In genomic region chr17:28896884-28897768, GRCh38 we compare ENCODE assay signal across 8 cellular contexts. TPM values are rescaled to one million over a fixed set of nuclear protein-coding genes. Genes with fewer than 3 reads are reported as not detected.
A peak's percentile ranks its signal among the peaks of the same experiment; 100 is the strongest.
DNase-seq lines count a peak whose midpoint lies in the region; ATAC-seq, FAIRE-seq and TF ChIP-seq lines count a peak whose summit lies in the region.

Gene FLOT2 (minus strand): TSS chr17:28897733. CDS start chr17:28897574, 159 bp downstream.

- H3K27me3 ChIP-seq in BLaER1 (no peaks in the 10 kb centered on the region), HAP-1 (ENCODE audit: low read depth) (no peaks in the 10 kb centered on the region), H1 (replicated peaks in 1 of 4; ENCODE audit: control insufficient read depth in 3 of 4, extremely low read depth in 1 of 4, insufficient read depth in 3 of 4, low read length in 3 of 4) (no peaks in the 10 kb centered on the region)

- H3K23me2 ChIP-seq in H1 (ENCODE audit: low read depth, low read length): peaks cover 6% of the 10 kb centered on the region; the same call in 1 of the 2 replicates

- H3K27ac ChIP-seq in BLaER1: peak within 1 kb of the TSS; percentile 85
- peak within 1 kb of the TSS; percentile 68; the same call in 1 of the 2 replicates for H3K27ac ChIP-seq in H1 (ENCODE audit: low read depth, low read length)

- peaks cover 25% of the 10 kb centered on the region for H3K4me1 Mint-ChIP-seq in mesothelial cell of epicardium

- no peaks in the 10 kb centered on the region for H3K27me3 Mint-ChIP-seq in mesothelial cell of epicardium (ENCODE audit: low read depth)

- TF ChIP-seq POLR2A in H1 (IDR thresholded peaks at IDR 0.05; ENCODE audit: control extremely low read depth in 1 of 2, low read depth in 2 of 2, low read length in 2 of 2): peak; percentile 56 to 75; a peak in 2 of 3 replicates

- peak within 1 kb of the TSS; percentile 98 for H3K18ac ChIP-seq in H1 (ENCODE audit: extremely low read depth, low read length)

- H2BK12ac ChIP-seq in H1 (ENCODE audit: low read depth, low read length): no peak within 1 kb of the TSS

- POLR2A ChIA-PET in H1 (lab: Charles Lee; ENCODE audit: partially characterized antibody): interaction anchor here (0.5 to 5.2 kb wide), 31 partner anchors 10 to 186 kb away, joined by 3 to 51 read pairs (median 5); partner anchors contain the start of genes FAM222B, PHF12, PROCA1 and RPL23A

- H3K79me1 ChIP-seq in H1 (ENCODE audit: low read depth, low read length): peaks cover 11% of the 10 kb centered on the region

- H3K9me3 ChIP-seq in BLaER1: no peaks in the 10 kb centered on the region
- no peaks in the 10 kb centered on the region for H3K9me3 ChIP-seq in HAP-1
- H3K9me3 ChIP-seq in H1 (ENCODE audit: insufficient read depth in 2 of 2, low read depth in 1 of 2, low read length in 1 of 2): no peaks in the 10 kb centered on the region

- H3K9ac ChIP-seq in BLaER1 (peak within 1 kb of the TSS; percentile 86), H1 (replicated peaks in 1 of 4; ENCODE audit: extremely low read depth in 1 of 4, low read depth in 3 of 4, low read length in 3 of 4) (peak within 1 kb of the TSS; percentile 42 to 85 (median 72))

- 0 out of 2 replicates have a peak within 1 kb of the TSS, but pooled peaks have one; percentile 29 for H2BK15ac ChIP-seq in H1 (ENCODE audit: low read length)

- peak within 1 kb of the TSS; percentile 87 for H3K4me3 Mint-ChIP-seq in mesothelial cell of epicardium

- peak within 1 kb of the TSS; percentile 92 for H3K27ac Mint-ChIP-seq in mesothelial cell of epicardium

- no peak for FAIRE-seq in H1 (lab: Jason Lieb, UNC)

- H3K4ac ChIP-seq in H1 (replicated peaks; ENCODE audit: insufficient read length, low read depth, low read length): no peak within 1 kb of the TSS

- no peak; a peak in 1 of 3 replicates for TF ChIP-seq EP300 in H1 (IDR thresholded peaks at IDR 0.05; ENCODE audit: borderline replicate concordance in 1 of 2, low read depth in 2 of 2, low read length in 2 of 2)

- WGBS in H1 (ENCODE audit: extremely low coverage in 1 of 2, insufficient coverage in 1 of 2, insufficient read length in 1 of 2, insufficient replicate concordance in 2 of 2, low coverage in 1 of 2, low lambda C conversion rate in 2 of 2, missing lambda C conversion rate in 1 of 2), 2 experiments: 2% methylated on average over 24 of the region's 73 CpGs; no CpG with 5 or more reads in 1 of the 2 experiments

- H3K14ac ChIP-seq in H1 (ENCODE audit: insufficient read length): no peak within 1 kb of the TSS

- H3K9me3 Mint-ChIP-seq in mesothelial cell of epicardium: no peaks in the 10 kb centered on the region

- DNase-seq in HAP-1 (ENCODE audit: low spot score in 2 of 2) (peak; percentile 65 to 83), NCI-H748 treated with DMSO at 0.1 percent for 48 hours (lab: John Stamatoyannopoulos, UW) (peak; percentile 62), H1 (ENCODE audit: low read depth in 1 of 2, low spot score in 2 of 2) (peak; percentile 38 to 83), mesothelial cell of epicardium (ENCODE audit: low spot score in 2 of 2, unreplicated experiment in 2 of 2) (peak; percentile 46 to 65)
- DNase-seq in activated CD8-positive, alpha-beta memory T cell treated with anti-CD3 and anti-CD28 coated beads for 4 hours (ENCODE audit: low read depth in 2 of 2): peak; percentile 28 to 31
- DNase-seq in stimulated activated CD8-positive, alpha-beta memory T cell treated with anti-CD3 and anti-CD28 coated beads, Interleukin-2, amount 100 ng/mL, for 48 hours (ENCODE audit: low read depth in 2 of 2): peak; percentile 50 to 52

- H3K36me3 ChIP-seq in BLaER1: 0 out of 2 replicates have a peak, but pooled peaks cover 16% of the 10 kb centered on the region
- H3K36me3 ChIP-seq in HAP-1 (replicated peaks): peaks cover 24% of the 10 kb centered on the region
- H3K36me3 ChIP-seq in H1 (ENCODE audit: control insufficient read depth in 2 of 4, insufficient read depth in 4 of 4, low read length in 3 of 4): no peaks in the 10 kb centered on the region; a peak in 1 of 8 replicates

- peak within 1 kb of the TSS; percentile 61 for H4K91ac ChIP-seq in H1 (replicated peaks; ENCODE audit: insufficient read length, low read length)

- peak within 1 kb of the TSS; percentile 61 for H4K5ac ChIP-seq in H1 (ENCODE audit: insufficient read length, low read depth, low read length)

- peak within 1 kb of the TSS; percentile 87; the same call in 1 of the 2 replicates for H2BK5ac ChIP-seq in H1 (ENCODE audit: low read depth, low read length)

- peak within 1 kb of the TSS; percentile 94 for H4K8ac ChIP-seq in H1 (ENCODE audit: extremely low read depth, insufficient read depth, low read length)

- no peak within 1 kb of the TSS for H2BK20ac ChIP-seq in H1 (ENCODE audit: low read length)

- H4K20me1 ChIP-seq in BLaER1 (peaks cover 11% of the 10 kb centered on the region; the same call in 1 of the 2 replicates), H1 (replicated peaks in 1 of 2; ENCODE audit: control insufficient read depth in 1 of 2, insufficient read depth in 2 of 2, low read length in 2 of 2) (peaks cover 0 to 2% of the 10 kb centered on the region in 2 experiments)

- H3K36me3 Mint-ChIP-seq in mesothelial cell of epicardium: peaks cover 3% of the 10 kb centered on the region

- in situ Hi-C loops in HAP-1 (cut with MboI; ENCODE audit: low sequenced_read_pairs): loop anchor here (5.0 kb wide), 1 partner anchor 50 kb away; no protein-coding TSS in a partner anchor

- H3K4me3 ChIP-seq in BLaER1 (peak within 1 kb of the TSS; percentile 79), HAP-1 (peak within 1 kb of the TSS; percentile 95), H1 (ENCODE audit: extremely low read depth in 1 of 4, insufficient read depth in 2 of 4, low read depth in 3 of 4, low read length in 4 of 4) (peak within 1 kb of the TSS; percentile 79 to 94 (median 89))

- H3K4me1 ChIP-seq in BLaER1: peaks cover 79% of the 10 kb centered on the region
- peaks cover 17% of the 10 kb centered on the region for H3K4me1 ChIP-seq in HAP-1
- H3K4me1 ChIP-seq in H1 (replicated peaks in 1 of 4; ENCODE audit: control insufficient read depth in 3 of 4, insufficient read depth in 4 of 4, low read length in 3 of 4): peaks cover 2 to 18% (median 8%) of the 10 kb centered on the region in 4 experiments

- CTCF ChIA-PET in H1 (lab: Charles Lee; ENCODE audit: partially characterized antibody): interaction anchor here (0.8 to 7.3 kb wide), 18 partner anchors 10 to 348 kb away, joined by 3 to 47 read pairs (median 7); partner anchors contain the start of genes NEK8 and TLCD1

- TF ChIP-seq CTCF in H1 (IDR thresholded peaks at IDR 0.05; ENCODE audit: control extremely low read depth in 1 of 3, insufficient read depth in 1 of 3, low read depth in 1 of 3, low read length in 3 of 3) (peak in 2 of 3 experiments; percentile 14 to 33; a peak in 3 of 4 replicates), mesothelial cell of epicardium (IDR thresholded peaks at IDR 0.05; ENCODE audit: unreplicated experiment) (peak; percentile 52)

- peak within 1 kb of the TSS; percentile 90 for H3K56ac ChIP-seq in H1 (replicated peaks; ENCODE audit: insufficient read length, low read depth, low read length)

- TF ChIP-seq RAD21 in H1 (IDR thresholded peaks at IDR 0.05 in 1 of 2, conservative IDR thresholded peaks at IDR 0.05 in 1 of 2; ENCODE audit: low read depth in 2 of 2, low read length in 2 of 2): no peak

- H2AK5ac ChIP-seq in H1 (ENCODE audit: low read depth, low read length): no peak within 1 kb of the TSS; the same call in 1 of the 2 replicates

- H2AFZ ChIP-seq in H1 (ENCODE audit: low read length): no peak within 1 kb of the TSS; the same call in 1 of the 2 replicates

- no peak within 1 kb of the TSS for H2BK120ac ChIP-seq in H1 (replicated peaks; ENCODE audit: low read depth, low read length)

- no peak within 1 kb of the TSS for H3K23ac ChIP-seq in H1 (ENCODE audit: insufficient read length)

- no peak for ATAC-seq in GM21825 (IDR thresholded peaks at IDR 0.05; ENCODE audit: unreplicated experiment)

- peak within 1 kb of the TSS; percentile 91 for H3K4me2 ChIP-seq in BLaER1
- peak within 1 kb of the TSS; percentile 68 to 71 for H3K4me2 ChIP-seq in H1 (ENCODE audit: insufficient read depth in 1 of 2, low read depth in 2 of 2, low read length in 2 of 2)

- H3K79me2 ChIP-seq in H1 (ENCODE audit: control insufficient read depth in 1 of 2, insufficient read depth in 2 of 2, low read length in 2 of 2): peaks cover 4 to 27% of the 10 kb centered on the region in 2 experiments

TF ChIP-seq in H1, 55 proteins besides CTCF, POLR2A, EP300 and RAD21 (continues in another document):
- TF ChIP-seq CREB1 (IDR thresholded peaks at IDR 0.05) (peak; percentile 23; the same call in 1 of the 2 replicates), HDAC2 (IDR thresholded peaks at IDR 0.05; ENCODE audit: borderline replicate concordance in 1 of 2, low read depth in 2 of 2, low read length in 2 of 2) (peak in 1 of 2 experiments; percentile 85; a peak in 1 of 4 replicates), CEBPB (IDR thresholded peaks at IDR 0.05; ENCODE audit: low read depth, low read length) (peak; percentile 45; the same call in 1 of the 2 replicates), ZNF274 (IDR thresholded peaks at IDR 0.05; ENCODE audit: borderline replicate concordance, extremely low read depth, low read length) (no peak), ASH2L (IDR thresholded peaks at IDR 0.05; ENCODE audit: low read length) (peak; percentile 93), TEAD4 (IDR thresholded peaks at IDR 0.05; ENCODE audit: low read depth, low read length) (peak; percentile 51; the same call in 1 of the 2 replicates), TBP (IDR thresholded peaks at IDR 0.05; ENCODE audit: low read depth, low read length) (peak; percentile 39; the same call in 1 of the 2 replicates), HDAC6 (IDR thresholded peaks at IDR 0.05; ENCODE audit: low read depth, low read length) (no peak), TAF1 (IDR thresholded peaks at IDR 0.05; ENCODE audit: low read depth, low read length) (0 out of 2 replicates have a peak, but pooled peaks have one; percentile 56), KDM1A (IDR thresholded peaks at IDR 0.05; ENCODE audit: borderline replicate concordance, low read length) (peak; percentile 31; the same call in 1 of the 2 replicates), JUND (IDR thresholded peaks at IDR 0.05; ENCODE audit: low read length) (no peak)

RNA-seq across cellular contexts. Expression of gene FLOT2, which starts in this region (rescaled TPM):
- 116 and 121 TPM in 2 replicates for total RNA-seq in H1 (2021; fragmentation: NEBNext Ultra II Directional; extraction: Animal tissue kit (Norgen Biotek cat#: 25700))
- 189 and 209 TPM in 2 replicates for polyA plus RNA-seq in H1 (2011; rRNA removed)
- 133 TPM for polyA plus RNA-seq in H1 (2011; cell fraction: cytosol; rRNA removed)
- 102 TPM for polyA plus RNA-seq in H1 (2011; cell fraction: nucleus; rRNA removed)
- polyA plus RNA-seq in H1 (2012, experiment 1 of 2): 101 to 164 TPM (median 143 TPM) in 4 replicates
- polyA plus RNA-seq in H1 (2012, experiment 2 of 2): 179 TPM
- 85.5 TPM for polyA plus RNA-seq in H1 (2013, experiment 1 of 2)
- polyA plus RNA-seq in H1 (2013, experiment 2 of 2): 66.9 TPM
- 128 and 140 TPM in 2 replicates for polyA minus RNA-seq in H1 (2011; rRNA and poly(A)+ RNA removed)
- 88.1 TPM for polyA minus RNA-seq in H1 (2011; cell fraction: cytosol; rRNA and poly(A)+ RNA removed)
- polyA minus RNA-seq in H1 (2011; cell fraction: nucleus; rRNA and poly(A)+ RNA removed): 31.3 TPM
- total RNA-seq in mesothelial cell of epicardium: 74.4 to 85.4 TPM (median 79.4 TPM) in 3 replicates
